ENCODE assay signal across 38 cellular contexts in the genomic region with DNA sequence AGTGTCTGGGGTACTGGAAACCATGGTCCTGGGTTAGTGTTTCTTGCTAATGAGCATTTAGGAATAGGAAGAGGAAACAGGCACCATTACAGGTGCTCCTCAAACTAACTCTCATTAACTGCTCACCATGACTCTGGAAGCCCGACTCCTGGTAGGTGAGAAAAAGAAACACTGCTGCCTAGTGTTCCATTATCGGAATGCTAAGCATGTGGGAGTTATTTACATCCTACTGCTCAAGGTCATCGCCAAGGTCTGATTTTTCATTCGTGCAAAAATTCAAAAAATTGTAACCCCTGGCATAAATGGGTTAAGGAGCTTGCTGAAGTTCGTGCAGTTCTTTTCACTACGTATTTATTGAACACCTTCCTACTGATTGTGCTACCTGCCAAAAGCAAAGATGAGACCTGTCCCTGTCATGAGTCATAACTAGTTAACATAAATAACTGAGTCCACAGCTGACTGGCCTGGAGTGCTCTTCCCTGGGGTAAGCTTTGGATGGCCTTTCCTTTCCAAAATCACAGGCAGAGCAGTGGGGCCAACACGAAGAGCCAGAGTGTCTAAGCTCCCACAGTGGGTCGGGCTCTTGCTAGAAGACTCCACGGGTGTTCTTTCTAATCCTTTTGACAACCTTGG. TPM values are rescaled to one million over a fixed set of nuclear protein-coding genes. Genes with fewer than 3 reads are reported as not detected.
"Had no signal": no experiment of that assay in that cellular context is flagged by ENCODE, and none has a peak within 500 bp of the region (broad histone marks: within the 10 kb centered on the region; RNA-seq: fewer than 3 reads in every experiment).

No MANE protein-coding gene starts in this region.

- H3K4me3 ChIP-seq: gastroesophageal sphincter, hepatocyte, left lung, lung, right lobe of liver, skin epidermis, upper lobe of left lung, vagina had no signal

- FAIRE-seq: astrocyte, endometrium had no signal

- H3K36me3 ChIP-seq: brain microvascular endothelial cell, gastroesophageal sphincter, left lung, right lobe of liver, upper lobe of left lung, vagina, WERI-Rb-1 had no signal

- H3K27ac Mint-ChIP-seq: activated CD4-positive, alpha-beta memory T cell treated with anti-CD3 and anti-CD28 coated beads for 36 hours; activated CD4-positive, alpha-beta T cell treated with anti-CD3 and anti-CD28 coated beads, Interleukin-2, amount 10 ng/mL, durations not matched to agents 24 days and 14 days; activated T-cell treated with anti-CD3 and anti-CD28 coated beads, Interleukin-2, amount 50 U/mL, for 24 hours; activated T-helper 17 cell treated with anti-CD3 and anti-CD28 coated beads, Interleukin-2, amount 50 U/mL, for 72 hours; immature natural killer cell; nephron progenitor cell; stimulated activated memory B cell treated with anti-CD40 and anti-IgM and Interleukin-4, amounts not matched to agents 10 μg/mL and 1 μg/mL and 100 μg/mL, for 72 hours; stimulated activated naive CD8-positive, alpha-beta T cell treated with anti-CD3 and anti-CD28 coated beads, Interleukin-15, amount 100 ng/mL, for 72 hours; T-helper 17 cell had no signal

- H3K27me3 Mint-ChIP-seq: activated T-helper 17 cell treated with anti-CD3 and anti-CD28 coated beads, Interleukin-2, amount 50 U/mL, for 72 hours; stimulated activated naive CD8-positive, alpha-beta T cell treated with anti-CD3 and anti-CD28 coated beads, Interleukin-15, amount 100 ng/mL, for 72 hours had no signal

- H3K9me2 ChIP-seq: SK-N-SH had no signal

- H3K4me2 ChIP-seq: hepatocyte, SK-N-SH had no signal

- H2AFZ ChIP-seq: hepatocyte had no signal

- H3K9ac ChIP-seq: SK-N-SH had no signal

- H3K79me2 ChIP-seq: hepatocyte had no signal

- DNase-seq: activated CD4-positive, alpha-beta memory T cell treated with anti-CD3 and anti-CD28 coated beads for 36 hours; activated CD4-positive, alpha-beta T cell treated with anti-CD3 and anti-CD28 coated beads, Interleukin-2, amount 10 ng/mL, durations not matched to agents 24 days and 14 days; activated CD4-positive, CD25-positive, alpha-beta regulatory T cell treated with anti-CD3 and anti-CD28 coated beads, Interleukin-2, amount 50 U/mL, for 72 hours; activated CD8-positive, alpha-beta memory T cell treated with anti-CD3 and anti-CD28 coated beads, Interleukin-2, amount 50 U/mL, for 48 hours; activated gamma-delta T cell treated with Interleukin-2 at 50 U/mL for 16 hours; activated naive CD4-positive, alpha-beta T cell treated with anti-CD3 and anti-CD28 coated beads, Interleukin-2, amount 50 U/mL, for 16 hours; activated T-cell treated with anti-CD3 and anti-CD28 coated beads, Interleukin-2, amount 50 U/mL, for 24 hours; amniotic stem cell; central memory CD4-positive, alpha-beta T cell; dermis blood vessel endothelial cell; effector CD4-positive, alpha-beta T cell; immature natural killer cell; kidney glomerular epithelial cell; left lung; nephron progenitor cell; right lobe of liver; SK-N-SH; stimulated activated CD4-positive, alpha-beta T cell treated with anti-CD3 and anti-CD28 coated beads, Interleukin-12 subunit alpha, Interleukin-12 subunit beta, amount 100 ng/mL, for 4 hours; stimulated activated CD4-positive, alpha-beta T cell treated with anti-CD3 and anti-CD28 coated beads, Interleukin-4, amount 100 ng/mL, for 4 hours; stimulated activated CD8-positive, alpha-beta memory T cell treated with anti-CD3 and anti-CD28 coated beads, Interleukin-4, amount 100 ng/mL, for 48 hours; stimulated activated naive CD8-positive, alpha-beta T cell treated with anti-CD3 and anti-CD28 coated beads, Interleukin-15, amount 100 ng/mL, for 72 hours; substantia nigra; SW 1271; T-helper 17 cell; T1000; upper lobe of left lung; WERI-Rb-1 had no signal

- H3K4me3 Mint-ChIP-seq: activated CD4-positive, alpha-beta memory T cell treated with anti-CD3 and anti-CD28 coated beads for 36 hours; activated CD4-positive, alpha-beta T cell treated with anti-CD3 and anti-CD28 coated beads, Interleukin-2, amount 10 ng/mL, durations not matched to agents 24 days and 14 days; activated T-cell treated with anti-CD3 and anti-CD28 coated beads, Interleukin-2, amount 50 U/mL, for 24 hours; activated T-helper 17 cell treated with anti-CD3 and anti-CD28 coated beads, Interleukin-2, amount 50 U/mL, for 72 hours; immature natural killer cell; nephron progenitor cell; stimulated activated memory B cell treated with anti-CD40 and anti-IgM and Interleukin-4, amounts not matched to agents 10 μg/mL and 1 μg/mL and 100 μg/mL, for 72 hours; stimulated activated naive CD8-positive, alpha-beta T cell treated with anti-CD3 and anti-CD28 coated beads, Interleukin-15, amount 100 ng/mL, for 72 hours; T-helper 17 cell had no signal

- H3K36me3 Mint-ChIP-seq: activated CD4-positive, alpha-beta memory T cell treated with anti-CD3 and anti-CD28 coated beads for 36 hours; immature natural killer cell; stimulated activated memory B cell treated with anti-CD40 and anti-IgM and Interleukin-4, amounts not matched to agents 10 μg/mL and 1 μg/mL and 100 μg/mL, for 72 hours had no signal

- H3K9me3 ChIP-seq: gastroesophageal sphincter, left lung, right lobe of liver, SK-N-SH, upper lobe of left lung, vagina had no signal

- H3K9me3 Mint-ChIP-seq: activated CD4-positive, alpha-beta memory T cell treated with anti-CD3 and anti-CD28 coated beads for 36 hours; activated CD4-positive, alpha-beta T cell treated with anti-CD3 and anti-CD28 coated beads, Interleukin-2, amount 10 ng/mL, durations not matched to agents 24 days and 14 days; activated T-cell treated with anti-CD3 and anti-CD28 coated beads, Interleukin-2, amount 50 U/mL, for 24 hours; activated T-helper 17 cell treated with anti-CD3 and anti-CD28 coated beads, Interleukin-2, amount 50 U/mL, for 72 hours; immature natural killer cell; nephron progenitor cell; stimulated activated memory B cell treated with anti-CD40 and anti-IgM and Interleukin-4, amounts not matched to agents 10 μg/mL and 1 μg/mL and 100 μg/mL, for 72 hours; stimulated activated naive CD8-positive, alpha-beta T cell treated with anti-CD3 and anti-CD28 coated beads, Interleukin-15, amount 100 ng/mL, for 72 hours had no signal

- H3K27me3 ChIP-seq: brain microvascular endothelial cell, hepatocyte, left lung, right lobe of liver, upper lobe of left lung, vagina had no signal

- H3K4me1 Mint-ChIP-seq: activated CD4-positive, alpha-beta T cell treated with anti-CD3 and anti-CD28 coated beads, Interleukin-2, amount 10 ng/mL, durations not matched to agents 24 days and 14 days; activated T-helper 17 cell treated with anti-CD3 and anti-CD28 coated beads, Interleukin-2, amount 50 U/mL, for 72 hours; immature natural killer cell; stimulated activated memory B cell treated with anti-CD40 and anti-IgM and Interleukin-4, amounts not matched to agents 10 μg/mL and 1 μg/mL and 100 μg/mL, for 72 hours; stimulated activated naive CD8-positive, alpha-beta T cell treated with anti-CD3 and anti-CD28 coated beads, Interleukin-15, amount 100 ng/mL, for 72 hours; T-helper 17 cell had no signal

- H3K27ac ChIP-seq: brain microvascular endothelial cell, epithelial cell of prostate, gastroesophageal sphincter, hepatocyte, left lung, right lobe of liver, skin epidermis, upper lobe of left lung, vagina, WERI-Rb-1 had no signal

- ATAC-seq: activated T-helper 17 cell treated with anti-CD3 and anti-CD28 coated beads, Interleukin-2, amount 50 U/mL, for 72 hours; gastroesophageal sphincter; left lung; stimulated activated memory B cell treated with anti-CD40 and anti-IgM and Interleukin-4, amounts not matched to agents 10 μg/mL and 1 μg/mL and 100 μg/mL, for 72 hours; stimulated activated naive CD8-positive, alpha-beta T cell treated with anti-CD3 and anti-CD28 coated beads, Interleukin-15, amount 100 ng/mL, for 72 hours; T-helper 17 cell had no signal

- H3K4me1 ChIP-seq: gastroesophageal sphincter, left lung, right lobe of liver, upper lobe of left lung had no signal

RNA-seq across cellular contexts. Expression of a gene that starts 22.7 kb away (rescaled TPM):
- total RNA-seq: activated CD4-positive, alpha-beta T cell treated with anti-CD3 and anti-CD28 coated beads, Interleukin-2, amount 10 ng/mL, durations not matched to agents 24 days and 14 days; activated T-helper 17 cell treated with anti-CD3 and anti-CD28 coated beads, Interleukin-2, amount 50 U/mL, for 72 hours; dermis blood vessel endothelial cell; T-helper 17 cell had no signal
- polyA plus RNA-seq: immature natural killer cell had no signal
